In genomic region chr12:22334696-22335290, GRCh38 we compare ENCODE assay signal across 8 cellular contexts. TPM values are rescaled to one million over a fixed set of nuclear protein-coding genes. Genes with fewer than 3 reads are reported as not detected.
A peak's percentile ranks its signal among the peaks of the same experiment; 100 is the strongest.
DNase-seq lines count a peak whose midpoint lies in the region; ATAC-seq and TF ChIP-seq lines count a peak whose summit lies in the region.

TSS of gene ST8SIA1 (minus strand) at chr12:22334707. CDS start at chr12:22334232, 475 bp downstream.

- peak within 1 kb of the TSS; percentile 60 for H2BK15ac ChIP-seq in mesenchymal stem cell (ENCODE audit: low read depth, poor library complexity, severe bottlenecking)

- H2BK120ac ChIP-seq in mesenchymal stem cell (ENCODE audit: low read depth, low read length): peak within 1 kb of the TSS; percentile 42

- H2BK5ac ChIP-seq in mesenchymal stem cell (ENCODE audit: low read depth, low read length, poor library complexity, severe bottlenecking): peak within 1 kb of the TSS; percentile 3

- no peak within 1 kb of the TSS for H2AK5ac ChIP-seq in mesenchymal stem cell (ENCODE audit: low read length, severe bottlenecking)

- H4K8ac ChIP-seq in mesenchymal stem cell (ENCODE audit: low read length): no peak within 1 kb of the TSS

- peak; percentile 25 for ATAC-seq in GM19397 (IDR thresholded peaks at IDR 0.05; ENCODE audit: unreplicated experiment)

- H3K36me3 ChIP-seq in duodenal mucosa (ENCODE audit: control insufficient read depth in 1 of 2, insufficient read depth in 2 of 2, low read length in 2 of 2) (no peaks in the 10 kb centered on the region), mesenchymal stem cell (ENCODE audit: control insufficient read depth in 1 of 2, insufficient read depth in 2 of 2, low read depth in 1 of 2, low read length in 2 of 2) (peaks cover 0 to 9% of the 10 kb centered on the region in 2 experiments)

- H3K9me3 ChIP-seq in AG04450 (ENCODE audit: control insufficient read depth, insufficient read depth, low read length): no peaks in the 10 kb centered on the region; the same call in 1 of the 2 replicates
- H3K9me3 ChIP-seq in duodenal mucosa (ENCODE audit: control insufficient read depth in 1 of 2, low read length in 2 of 2): no peaks in the 10 kb centered on the region
- no peaks in the 10 kb centered on the region for H3K9me3 ChIP-seq in mesenchymal stem cell (ENCODE audit: control insufficient read depth, low read length)

- DNase-seq in AG04450 (ENCODE audit: low read depth, low spot score): no peak
- DNase-seq in activated CD4-positive, alpha-beta T cell treated with anti-CD3 and anti-CD28 coated beads, Interleukin-2, amount 10 ng/mL, durations not matched to agents 7 days and 5 days: peak; percentile 35
- peak; percentile 31 for DNase-seq in mesenchymal stem cell
- peak; percentile 59 for DNase-seq in stimulated activated CD8-positive, alpha-beta memory T cell treated with anti-CD3 and anti-CD28 coated beads, Interleukin-4, amount 100 ng/mL, for 48 hours
- DNase-seq in NCI-H1092 treated with DMSO at 0.1 percent for 48 hours (lab: John Stamatoyannopoulos, UW): no peak

- peak within 1 kb of the TSS in 1 of 2 experiments; percentile 15 for H3K18ac ChIP-seq in mesenchymal stem cell (ENCODE audit: low read depth in 1 of 2, low read length in 2 of 2)

- peak within 1 kb of the TSS; percentile 20 for H2AFZ ChIP-seq in mesenchymal stem cell (ENCODE audit: low read depth, low read length)

- no peaks in the 10 kb centered on the region for H3K79me1 ChIP-seq in mesenchymal stem cell (replicated peaks; ENCODE audit: low read length, poor library complexity, severe bottlenecking)

- CTCF ChIA-PET in AG04450 (lab: Charles Lee): interaction anchor here (0.5 to 1.7 kb wide), 60 partner anchors 10 to 639 kb away, joined by 3 to 45 read pairs (median 4); no protein-coding TSS in a partner anchor
- CTCF ChIA-PET in activated CD4-positive, alpha-beta T cell treated with anti-CD3 and anti-CD28 coated beads, Interleukin-2, amount 10 ng/mL, durations not matched to agents 7 days and 5 days (lab: Charles Lee): interaction anchor here (0.7 to 1.5 kb wide), 7 partner anchors 13 to 288 kb away, joined by 3 to 6 read pairs (median 3); no protein-coding TSS in a partner anchor

- H3K4me3 ChIP-seq in AG04450 (ENCODE audit: low read depth, low read length): peak within 1 kb of the TSS; percentile 66
- peak within 1 kb of the TSS; percentile 60 to 65 for H3K4me3 ChIP-seq in duodenal mucosa (ENCODE audit: low read depth in 1 of 2, low read length in 2 of 2)
- H3K4me3 ChIP-seq in mesenchymal stem cell (ENCODE audit: insufficient read depth in 1 of 2, low read depth in 1 of 2, low read length in 2 of 2): peak within 1 kb of the TSS; percentile 75 to 95

- H3K27me3 Mint-ChIP-seq in activated CD4-positive, alpha-beta T cell treated with anti-CD3 and anti-CD28 coated beads, Interleukin-2, amount 10 ng/mL, durations not matched to agents 7 days and 5 days: peaks cover 60% of the 10 kb centered on the region

- H3K9me3 Mint-ChIP-seq in activated CD4-positive, alpha-beta T cell treated with anti-CD3 and anti-CD28 coated beads, Interleukin-2, amount 10 ng/mL, durations not matched to agents 7 days and 5 days: no peaks in the 10 kb centered on the region

- H2BK12ac ChIP-seq in mesenchymal stem cell (ENCODE audit: low read length in 2 of 2): peak within 1 kb of the TSS in 1 of 2 experiments; percentile 59

- H3K27ac ChIP-seq in AG04450 (ENCODE audit: low read depth, low read length): no peak within 1 kb of the TSS
- H3K27ac ChIP-seq in duodenal mucosa (ENCODE audit: low read depth, low read length): no peak within 1 kb of the TSS
- no peak within 1 kb of the TSS for H3K27ac ChIP-seq in mesenchymal stem cell (ENCODE audit: low read length, poor library complexity, severe bottlenecking)

- no peak within 1 kb of the TSS for H4K91ac ChIP-seq in mesenchymal stem cell (ENCODE audit: low read length)

- H3K27ac Mint-ChIP-seq in activated CD4-positive, alpha-beta T cell treated with anti-CD3 and anti-CD28 coated beads, Interleukin-2, amount 10 ng/mL, durations not matched to agents 7 days and 5 days: peak within 1 kb of the TSS; percentile 77

- H3K14ac ChIP-seq in mesenchymal stem cell (ENCODE audit: low read length in 2 of 2): no peak within 1 kb of the TSS

- H3K23ac ChIP-seq in mesenchymal stem cell (ENCODE audit: low read length in 2 of 2): peak within 1 kb of the TSS; percentile 56 to 68

- peak within 1 kb of the TSS; percentile 92 for H3K4me2 ChIP-seq in mesenchymal stem cell (ENCODE audit: low read length, poor library complexity, severe bottlenecking)

- under 1% methylated on average over 45 of the region's 50 CpGs for WGBS in mesenchymal stem cell

- H3K27me3 ChIP-seq in AG04450 (ENCODE audit: control insufficient read depth, insufficient read depth, low read length): peaks cover 36% of the 10 kb centered on the region
- peaks cover 12 to 19% of the 10 kb centered on the region in 2 donors for H3K27me3 ChIP-seq in duodenal mucosa (ENCODE audit: control insufficient read depth in 1 of 2, insufficient read depth in 2 of 2, low read length in 2 of 2)
- peaks cover 6 to 16% of the 10 kb centered on the region in 2 experiments for H3K27me3 ChIP-seq in mesenchymal stem cell (ENCODE audit: control insufficient read depth in 1 of 2, insufficient read depth in 1 of 2, low read length in 2 of 2)

- H3K4me1 ChIP-seq in duodenal mucosa (ENCODE audit: control insufficient read depth in 1 of 2, insufficient read depth in 2 of 2, low read length in 2 of 2) (no peaks in the 10 kb centered on the region), mesenchymal stem cell (ENCODE audit: control insufficient read depth, insufficient read depth, low read depth, low read length) (peaks cover 11% of the 10 kb centered on the region)

- H3K4me3 Mint-ChIP-seq in activated CD4-positive, alpha-beta T cell treated with anti-CD3 and anti-CD28 coated beads, Interleukin-2, amount 10 ng/mL, durations not matched to agents 7 days and 5 days: peak within 1 kb of the TSS; percentile 86

- H3K4me1 Mint-ChIP-seq in activated CD4-positive, alpha-beta T cell treated with anti-CD3 and anti-CD28 coated beads, Interleukin-2, amount 10 ng/mL, durations not matched to agents 7 days and 5 days: peaks cover 20% of the 10 kb centered on the region

- no peaks in the 10 kb centered on the region for H3K36me3 Mint-ChIP-seq in activated CD4-positive, alpha-beta T cell treated with anti-CD3 and anti-CD28 coated beads, Interleukin-2, amount 10 ng/mL, durations not matched to agents 7 days and 5 days (ENCODE audit: low read depth)

- no peak for TF ChIP-seq RAD21 in Ishikawa (IDR thresholded peaks at IDR 0.05; ENCODE audit: low read depth)

- H3K9ac ChIP-seq in duodenal mucosa (ENCODE audit: low read depth in 1 of 2, low read length in 2 of 2): no peak within 1 kb of the TSS
- H3K9ac ChIP-seq in mesenchymal stem cell (ENCODE audit: low read length): peak within 1 kb of the TSS; percentile 89

- no peak for TF ChIP-seq EP300 in Ishikawa (IDR thresholded peaks at IDR 0.05; ENCODE audit: borderline replicate concordance)

- peak within 1 kb of the TSS in 1 of 2 experiments; percentile 24 for H3K4ac ChIP-seq in mesenchymal stem cell (ENCODE audit: low read depth in 1 of 2, low read length in 2 of 2)

- TF ChIP-seq CTCF in AG04450 (IDR thresholded peaks at IDR 0.05; ENCODE audit: low read depth, low read length): no peak

- POLR2A ChIA-PET in AG04450 (lab: Yijun Ruan, JAX): interaction anchor here (0.7 kb wide), 1 partner anchor 47 kb away, joined by 3 read pairs; no protein-coding TSS in a partner anchor
- POLR2A ChIA-PET in activated CD4-positive, alpha-beta T cell treated with anti-CD3 and anti-CD28 coated beads, Interleukin-2, amount 10 ng/mL, durations not matched to agents 7 days and 5 days (lab: Charles Lee): interaction anchor here (0.6 kb wide), 1 partner anchor 124 kb away, joined by 3 read pairs; no protein-coding TSS in a partner anchor

TF ChIP-seq in Ishikawa, 13 proteins besides CTCF, POLR2A, EP300 and RAD21:
- TF ChIP-seq TEAD4 (IDR thresholded peaks at IDR 0.05): no peak
- TF ChIP-seq ZBTB7A (IDR thresholded peaks at IDR 0.05; ENCODE audit: low read depth): peak; percentile 48; the same call in 1 of the 2 replicates

RNA-seq across cellular contexts. Expression of gene ST8SIA1, which starts in this region (rescaled TPM):
- 0.04 and 0.26 TPM in 2 replicates for polyA plus RNA-seq in AG04450 (2011; rRNA removed)
- 0.37 and 0.83 TPM in 2 replicates for polyA minus RNA-seq in AG04450 (2011; rRNA and poly(A)+ RNA removed)
- total RNA-seq in activated CD4-positive, alpha-beta T cell treated with anti-CD3 and anti-CD28 coated beads, Interleukin-2, amount 10 ng/mL, durations not matched to agents 7 days and 5 days: under 1 TPM; 0.52 to 0.62 TPM
- 0.18 TPM for polyA plus RNA-seq in mesenchymal stem cell (2013, experiment 1 of 2)
- 0.36 TPM for polyA plus RNA-seq in mesenchymal stem cell (2013, experiment 2 of 2)

Comparison
In these comparisons a context has a peak if more than half of its experiments do, and no peak if none do; other contexts are left out.
1. Peak in DNase-seq in activated CD4-positive, alpha-beta T cell treated with anti-CD3 and anti-CD28 coated beads, Interleukin-2, amount 10 ng/mL, durations not matched to agents 7 days and 5 days; RNA of the gene not detected or under 1 TPM.
2. DNase-seq: peak in mesenchymal stem cell (single experiment) and stimulated activated CD8-positive, alpha-beta memory T cell treated with anti-CD3 and anti-CD28 coated beads, Interleukin-4, amount 100 ng/mL, for 48 hours (single experiment); none in AG04450 (single experiment) and NCI-H1092 treated with DMSO at 0.1 percent for 48 hours (single experiment).
3. Peak in every context shown above with its lines, with median percentiles within 50 percentile points of each other: H3K4me3 ChIP-seq.